Comparison of ENCODE assay signal across 9 cellular contexts in the genomic region with DNA sequence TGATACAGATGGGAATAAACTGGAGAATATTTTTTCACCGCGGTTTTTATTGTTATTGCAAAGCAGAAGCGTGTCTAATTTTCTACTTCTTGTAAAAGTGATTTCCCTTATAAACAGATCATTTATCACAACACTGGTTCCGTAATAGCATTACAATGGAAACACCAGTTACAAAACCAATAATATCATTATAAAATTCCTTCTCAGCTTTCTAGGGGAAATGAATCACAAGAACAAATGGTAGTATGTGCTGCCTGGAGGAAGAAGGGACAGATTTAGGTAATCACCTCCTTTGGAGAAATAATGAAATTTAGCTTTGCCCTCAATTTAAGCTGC. TPM values are rescaled to one million over a fixed set of nuclear protein-coding genes. Genes with fewer than 3 reads are reported as not detected.
DNase-seq lines count a peak whose midpoint lies in the region; ATAC-seq and TF ChIP-seq lines count a peak whose summit lies in the region.
"Had no signal": no experiment of that assay in that cellular context is flagged by ENCODE, and none has a peak within 500 bp of the region (broad histone marks: within the 10 kb centered on the region; RNA-seq: fewer than 3 reads in every experiment).

No MANE protein-coding gene starts in this region.

- H3K27ac ChIP-seq in SK-N-SH (ENCODE audit: low read depth in 2 of 2, low read length in 1 of 2) = peak overlapping the region in 1 of 2 experiments; percentile 76; a peak in 2 of 4 replicates
- no peak overlapping the region for H3K27ac ChIP-seq in iPS-20b (ENCODE audit: low read length)
- H3K27ac ChIP-seq in stomach smooth muscle (ENCODE audit: low read length) = peak overlapping the region; percentile 89
- H3K27ac ChIP-seq: neutrophil had no signal

- H3K9me3 ChIP-seq in SK-N-SH (no peaks in the 10 kb centered on the region), iPS-20b (ENCODE audit: insufficient read depth, low read depth, low read length) (peaks cover 2% of the 10 kb centered on the region; the same call in 1 of the 2 replicates), stomach smooth muscle (ENCODE audit: control insufficient read depth in 2 of 2, low read length in 2 of 2) (no peaks in the 10 kb centered on the region)
- H3K9me3 ChIP-seq: neutrophil had no signal

- H3K4me3 ChIP-seq in SK-N-SH (ENCODE audit: low read depth in 2 of 2, low read length in 1 of 2) = no peak overlapping the region; a peak in 1 of 4 replicates
- peak overlapping the region; percentile 93 for H3K4me3 ChIP-seq in iPS-20b (ENCODE audit: low read length)
- peak overlapping the region; percentile 54 to 97 for H3K4me3 ChIP-seq in stomach smooth muscle (ENCODE audit: low read length in 2 of 2)

- H3K9me3 Mint-ChIP-seq in activated T-helper 17 cell treated with anti-CD3 and anti-CD28 coated beads, Interleukin-2, amount 50 U/mL, for 72 hours = peaks cover 1% of the 10 kb centered on the region

- no peak for TF ChIP-seq EP300 in SK-N-SH (IDR thresholded peaks at IDR 0.05; ENCODE audit: borderline replicate concordance in 1 of 2, low read depth in 1 of 2, low read length in 1 of 2)

- CTCF ChIA-PET in SK-N-SH (lab: Yijun Ruan, JAX) = interaction anchor here (0.9 to 1.4 kb wide), 3 partner anchors 78 to 283 kb away, joined by 3 to 6 read pairs (median 3); no protein-coding TSS in a partner anchor

- TF ChIP-seq POLR2A in GM18505 (IDR thresholded peaks at IDR 0.05; ENCODE audit: borderline replicate concordance, extremely low read depth, insufficient read depth, insufficient read length) = no peak

- H4K20me1 ChIP-seq in SK-N-SH (ENCODE audit: insufficient read depth) = peaks cover 14% of the 10 kb centered on the region

- peaks cover 23% of the 10 kb centered on the region for H3K36me3 Mint-ChIP-seq in activated T-helper 17 cell treated with anti-CD3 and anti-CD28 coated beads, Interleukin-2, amount 50 U/mL, for 72 hours (ENCODE audit: low read depth)

- H3K27me3 ChIP-seq in SK-N-SH (ENCODE audit: insufficient read depth) (no peaks in the 10 kb centered on the region), iPS-20b (ENCODE audit: insufficient read depth, low read length) (no peaks in the 10 kb centered on the region), stomach smooth muscle (ENCODE audit: control insufficient read depth in 1 of 2, insufficient read depth in 2 of 2, low read length in 2 of 2) (no peaks in the 10 kb centered on the region)
- H3K27me3 ChIP-seq: neutrophil had no signal

- H3K9ac ChIP-seq in SK-N-SH = peak overlapping the region; percentile 49; the same call in 1 of the 2 replicates
- peak overlapping the region; percentile 89; the same call in 1 of the 2 replicates for H3K9ac ChIP-seq in iPS-20b (ENCODE audit: low read depth, low read length)
- H3K9ac ChIP-seq in stomach smooth muscle (ENCODE audit: low read length in 2 of 2) = peak overlapping the region in 1 of 2 donors; percentile 60

- no peaks in the 10 kb centered on the region for H3K9me2 ChIP-seq in SK-N-SH

- peaks cover 6% of the 10 kb centered on the region for H3K27me3 Mint-ChIP-seq in activated T-helper 17 cell treated with anti-CD3 and anti-CD28 coated beads, Interleukin-2, amount 50 U/mL, for 72 hours

- H3K4me1 ChIP-seq in SK-N-SH (ENCODE audit: control insufficient read depth in 1 of 2, insufficient read depth in 2 of 2, low read depth in 1 of 2, low read length in 1 of 2) (peaks cover 9 to 10% of the 10 kb centered on the region in 2 experiments; a peak in 3 of 4 replicates), iPS-20b (ENCODE audit: insufficient read depth, low read length) (peaks cover 25% of the 10 kb centered on the region), stomach smooth muscle (ENCODE audit: control insufficient read depth, insufficient read depth, low read length) (peaks cover 17% of the 10 kb centered on the region)

- H2AFZ ChIP-seq in SK-N-SH (ENCODE audit: low read depth) = peak overlapping the region; percentile 85

- H3K4me2 ChIP-seq in SK-N-SH = peak overlapping the region; percentile 97; the same call in 1 of the 2 replicates

- no peak for TF ChIP-seq RAD21 in SK-N-SH (IDR thresholded peaks at IDR 0.05; ENCODE audit: low read length)

- H3K27ac Mint-ChIP-seq in activated T-helper 17 cell treated with anti-CD3 and anti-CD28 coated beads, Interleukin-2, amount 50 U/mL, for 72 hours = peak overlapping the region; percentile 93

- no peak for DNase-seq in SK-N-SH
- no peak for DNase-seq in SHP77 (lab: John Stamatoyannopoulos, UW)
- no peak for DNase-seq in D341Med (ENCODE audit: low spot score)

- H3K4me1 Mint-ChIP-seq in activated T-helper 17 cell treated with anti-CD3 and anti-CD28 coated beads, Interleukin-2, amount 50 U/mL, for 72 hours = peaks cover 37% of the 10 kb centered on the region

- 72% methylated on average over 4 of the region's 4 CpGs for WGBS in SK-N-SH (ENCODE audit: low lambda C conversion rate)

- H3K36me3 ChIP-seq in SK-N-SH (replicated peaks in 1 of 2; ENCODE audit: control insufficient read depth in 1 of 2, insufficient read depth in 2 of 2, low read length in 1 of 2) = no peaks in the 10 kb centered on the region
- H3K36me3 ChIP-seq in iPS-20b (ENCODE audit: insufficient read depth, low read depth, low read length) = no peaks in the 10 kb centered on the region
- H3K36me3 ChIP-seq in stomach smooth muscle (ENCODE audit: control insufficient read depth in 2 of 2, insufficient read depth in 2 of 2, low read length in 2 of 2) = no peaks in the 10 kb centered on the region
- H3K36me3 ChIP-seq: neutrophil had no signal

- peaks cover 22% of the 10 kb centered on the region for H3K79me2 ChIP-seq in SK-N-SH (ENCODE audit: insufficient read depth)

- no peak for TF ChIP-seq CTCF in SK-N-SH (IDR thresholded peaks at IDR 0.05)

- ATAC-seq in SK-N-SH treated with all-trans-retinoic acid at 6 μM for 48 hours (no peak), GM18505 (IDR thresholded peaks at IDR 0.05; ENCODE audit: unreplicated experiment) (no peak)
- no peak for ATAC-seq in activated T-helper 17 cell treated with anti-CD3 and anti-CD28 coated beads, Interleukin-2, amount 50 U/mL, for 72 hours (replicated peaks)

- POLR2A ChIA-PET in SK-N-SH (lab: Yijun Ruan, JAX) = no interaction called here

- peak overlapping the region; percentile 98 for H3K4me3 Mint-ChIP-seq in activated T-helper 17 cell treated with anti-CD3 and anti-CD28 coated beads, Interleukin-2, amount 50 U/mL, for 72 hours

- H3F3A ChIP-seq in SK-N-SH (replicated peaks; ENCODE audit: insufficient read depth) = peaks cover 22% of the 10 kb centered on the region

TF ChIP-seq in SK-N-SH, 30 proteins besides CTCF, POLR2A, EP300 and RAD21 (continues in another document):
- TF ChIP-seq SMC3 (IDR thresholded peaks at IDR 0.05; ENCODE audit: low read depth, low read length) (no peak), TAF1 (IDR thresholded peaks at IDR 0.05; ENCODE audit: borderline replicate concordance, low read depth, low read length) (no peak), GABPA (IDR thresholded peaks at IDR 0.05; ENCODE audit: low read depth) (no peak), SIN3A (IDR thresholded peaks at IDR 0.05; ENCODE audit: borderline replicate concordance, low read depth, low read length) (no peak), NFIC (IDR thresholded peaks at IDR 0.05; ENCODE audit: borderline replicate concordance) (no peak), FOXM1 (IDR thresholded peaks at IDR 0.05; ENCODE audit: low read depth) (no peak), RXRA (IDR thresholded peaks at IDR 0.05; ENCODE audit: borderline replicate concordance, low read depth) (no peak)
- TF ChIP-seq, protein P1, sequence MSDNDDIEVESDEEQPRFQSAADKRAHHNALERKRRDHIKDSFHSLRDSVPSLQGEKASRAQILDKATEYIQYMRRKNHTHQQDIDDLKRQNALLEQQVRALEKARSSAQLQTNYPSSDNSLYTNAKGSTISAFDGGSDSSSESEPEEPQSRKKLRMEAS (IDR thresholded peaks at IDR 0.05; ENCODE audit: low read depth) = no peak
- TF ChIP-seq, protein P2, sequence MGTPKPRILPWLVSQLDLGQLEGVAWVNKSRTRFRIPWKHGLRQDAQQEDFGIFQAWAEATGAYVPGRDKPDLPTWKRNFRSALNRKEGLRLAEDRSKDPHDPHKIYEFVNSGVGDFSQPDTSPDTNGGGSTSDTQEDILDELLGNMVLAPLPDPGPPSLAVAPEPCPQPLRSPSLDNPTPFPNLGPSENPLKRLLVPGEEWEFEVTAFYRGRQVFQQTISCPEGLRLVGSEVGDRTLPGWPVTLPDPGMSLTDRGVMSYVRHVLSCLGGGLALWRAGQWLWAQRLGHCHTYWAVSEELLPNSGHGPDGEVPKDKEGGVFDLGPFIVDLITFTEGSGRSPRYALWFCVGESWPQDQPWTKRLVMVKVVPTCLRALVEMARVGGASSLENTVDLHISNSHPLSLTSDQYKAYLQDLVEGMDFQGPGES (IDR thresholded peaks at IDR 0.05; ENCODE audit: low read depth, low read length) = no peak

TF ChIP-seq in SK-N-SH treated with all-trans-retinoic acid at 6 μM for 48 hours, 23 proteins besides CTCF, POLR2A, EP300 and RAD21 (continues in another document):
- TF ChIP-seq ISL1 (CRISPR knock-in tag; IDR thresholded peaks at IDR 0.05) (no peak), RARB (CRISPR knock-in tag; IDR thresholded peaks at IDR 0.05) (no peak), GLIS3 (CRISPR knock-in tag; IDR thresholded peaks at IDR 0.05) (no peak)
- TF ChIP-seq, protein P3, sequence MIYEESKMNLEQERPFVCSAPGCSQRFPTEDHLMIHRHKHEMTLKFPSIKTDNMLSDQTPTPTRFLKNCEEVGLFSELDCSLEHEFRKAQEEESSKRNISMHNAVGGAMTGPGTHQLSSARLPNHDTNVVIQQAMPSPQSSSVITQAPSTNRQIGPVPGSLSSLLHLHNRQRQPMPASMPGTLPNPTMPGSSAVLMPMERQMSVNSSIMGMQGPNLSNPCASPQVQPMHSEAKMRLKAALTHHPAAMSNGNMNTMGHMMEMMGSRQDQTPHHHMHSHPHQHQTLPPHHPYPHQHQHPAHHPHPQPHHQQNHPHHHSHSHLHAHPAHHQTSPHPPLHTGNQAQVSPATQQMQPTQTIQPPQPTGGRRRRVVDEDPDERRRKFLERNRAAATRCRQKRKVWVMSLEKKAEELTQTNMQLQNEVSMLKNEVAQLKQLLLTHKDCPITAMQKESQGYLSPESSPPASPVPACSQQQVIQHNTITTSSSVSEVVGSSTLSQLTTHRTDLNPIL (CRISPR knock-in tag; IDR thresholded peaks at IDR 0.05; ENCODE audit: low read depth) = no peak

RNA-seq across cellular contexts. Expression of a gene that starts 2.4 kb away (rescaled TPM):
- 10.8 and 12.7 TPM in 2 replicates for polyA plus RNA-seq in SK-N-SH (2012; rRNA removed)
- polyA plus RNA-seq in SK-N-SH (2012; cell fraction: cytosol; rRNA removed) = 13.4 and 14.1 TPM in 2 replicates
- polyA plus RNA-seq in SK-N-SH (2012; cell fraction: nucleus; rRNA removed) = 4.9 and 9.8 TPM in 2 replicates
- total RNA-seq in activated T-helper 17 cell treated with anti-CD3 and anti-CD28 coated beads, Interleukin-2, amount 50 U/mL, for 72 hours = 10 to 100 TPM; 34.4 to 49.1 TPM

Comparison
In these comparisons a context has a peak if more than half of its experiments do, and no peak if none do; other contexts are left out.
1. H3K4me3 ChIP-seq: peak in iPS-20b (single experiment) and stomach smooth muscle (2 of 2); none in SK-N-SH (0 of 2).